ENCODE assay signal across 15 cellular contexts in genomic region chr16:67565470-67566100, GRCh38. TPM values are rescaled to one million over a fixed set of nuclear protein-coding genes. Genes with fewer than 3 reads are reported as not detected.
A peak's percentile ranks its signal among the peaks of the same experiment; 100 is the strongest.
DNase-seq lines count a peak whose midpoint lies in the region; ATAC-seq and TF ChIP-seq lines count a peak whose summit lies in the region.
"Had no signal": no experiment of that assay in that cellular context is flagged by ENCODE, and none has a peak within 500 bp of the region (broad histone marks: within the 10 kb centered on the region; RNA-seq: fewer than 3 reads in every experiment).

No MANE protein-coding gene starts in this region.

- H4K20me1 ChIP-seq in Karpas-422 (ENCODE audit: insufficient read depth, low read depth, low read length), result peaks cover 29% of the 10 kb centered on the region; the same call in 1 of the 2 replicates

- peaks cover 85% of the 10 kb centered on the region for H3K79me2 ChIP-seq in Karpas-422 (ENCODE audit: low read length)

- no peaks in the 10 kb centered on the region for H3K27me3 ChIP-seq in Karpas-422 (ENCODE audit: low read length)
- no peaks in the 10 kb centered on the region for H3K27me3 ChIP-seq in sigmoid colon
- H3K27me3 ChIP-seq: SJSA1 had no signal

- CTCF ChIA-PET in activated CD8-positive, alpha-beta T cell treated with anti-CD3 and anti-CD28 coated beads for 36 hours (lab: Charles Lee), result interaction anchor here (1.7 to 4.3 kb wide), 2 partner anchors 18 to 48 kb away, joined by 4 to 26 read pairs; no protein-coding TSS in a partner anchor

- H3K4me1 ChIP-seq in Karpas-422 (ENCODE audit: low read length), result peaks cover 47% of the 10 kb centered on the region
- peaks cover 0 to 34% (median 24%) of the 10 kb centered on the region in 4 donors for H3K4me1 ChIP-seq in sigmoid colon

- H3K4me3 Mint-ChIP-seq in activated CD8-positive, alpha-beta T cell treated with anti-CD3 and anti-CD28 coated beads for 36 hours, result no peak overlapping the region
- H3K4me3 Mint-ChIP-seq in natural killer cell, result no peak overlapping the region

- no peak for TF ChIP-seq POLR2A in sigmoid colon (IDR thresholded peaks at IDR 0.05)

- peaks cover 7% of the 10 kb centered on the region for H3K36me3 Mint-ChIP-seq in activated CD8-positive, alpha-beta T cell treated with anti-CD3 and anti-CD28 coated beads for 36 hours (ENCODE audit: low read depth)
- H3K36me3 Mint-ChIP-seq in natural killer cell, result no peaks in the 10 kb centered on the region

- H3K4me2 ChIP-seq in Karpas-422 (ENCODE audit: low read depth, low read length, poor library complexity, severe bottlenecking), result peak overlapping the region; percentile 93

- 0 out of 2 replicates have a peak overlapping the region, but pooled peaks have one; percentile 83 for H3K9ac ChIP-seq in Karpas-422 (ENCODE audit: low read length)

- H3K36me3 ChIP-seq in Karpas-422 (ENCODE audit: insufficient read depth, low read length) (no peaks in the 10 kb centered on the region), sigmoid colon (no peaks in the 10 kb centered on the region)

- intact Hi-C loops in activated CD8-positive, alpha-beta T cell treated with anti-CD3 and anti-CD28 coated beads for 36 hours (cut with micrococcal nuclease), result no loop called here
- intact Hi-C loops in sigmoid colon (cut with DNase I) (no loop called here), natural killer cell (cut with micrococcal nuclease) (loop anchor here (10.0 kb wide), 1 partner anchor 749 kb away; the partner anchor contains the start of genes PRMT7 and SLC7A6OS)

- TF ChIP-seq EP300 in sigmoid colon (IDR thresholded peaks at IDR 0.05), result no peak

- H3K4me1 Mint-ChIP-seq in activated CD8-positive, alpha-beta T cell treated with anti-CD3 and anti-CD28 coated beads for 36 hours (ENCODE audit: low read depth), result peaks cover 41% of the 10 kb centered on the region
- peaks cover 35 to 36% of the 10 kb centered on the region in 2 donors for H3K4me1 Mint-ChIP-seq in natural killer cell

- H3K4me3 ChIP-seq in Karpas-422 (ENCODE audit: low read length) (peak overlapping the region; percentile 71; the same call in 1 of the 2 replicates), sigmoid colon (no peak overlapping the region)
- H3K4me3 ChIP-seq: SJSA1 had no signal

- no peaks in the 10 kb centered on the region for H3K27me3 Mint-ChIP-seq in activated CD8-positive, alpha-beta T cell treated with anti-CD3 and anti-CD28 coated beads for 36 hours
- H3K27me3 Mint-ChIP-seq in natural killer cell (ENCODE audit: low read depth in 2 of 2), result no peaks in the 10 kb centered on the region

- no peak for TF ChIP-seq CTCF in activated CD8-positive, alpha-beta T cell treated with anti-CD3 and anti-CD28 coated beads for 36 hours (IDR thresholded peaks at IDR 0.05)
- no peak for TF ChIP-seq CTCF in sigmoid colon (IDR thresholded peaks at IDR 0.05)
- TF ChIP-seq CTCF in natural killer cell (IDR thresholded peaks at IDR 0.05), result no peak

- H3K27ac ChIP-seq in Karpas-422 (ENCODE audit: low read length) (peak overlapping the region; percentile 87), sigmoid colon (no peak overlapping the region)
- H3K27ac ChIP-seq: SJSA1 had no signal

- H3K27ac Mint-ChIP-seq in activated CD8-positive, alpha-beta T cell treated with anti-CD3 and anti-CD28 coated beads for 36 hours, result peak overlapping the region; percentile 49
- no peak overlapping the region for H3K27ac Mint-ChIP-seq in natural killer cell

- H3K9me3 ChIP-seq in Karpas-422 (ENCODE audit: low read length), result no peaks in the 10 kb centered on the region
- no peaks in the 10 kb centered on the region for H3K9me3 ChIP-seq in sigmoid colon
- H3K9me3 ChIP-seq: SJSA1 had no signal

- no peaks in the 10 kb centered on the region for H3K9me3 Mint-ChIP-seq in activated CD8-positive, alpha-beta T cell treated with anti-CD3 and anti-CD28 coated beads for 36 hours
- H3K9me3 Mint-ChIP-seq in natural killer cell, result no peaks in the 10 kb centered on the region
- H3K9me3 Mint-ChIP-seq: HFFc6 had no signal

- H3K9me2 ChIP-seq in Karpas-422 (replicated peaks; ENCODE audit: insufficient read depth, low read length), result no peaks in the 10 kb centered on the region

- H2AFZ ChIP-seq in Karpas-422 (ENCODE audit: low read length), result no peak overlapping the region

- ATAC-seq in activated CD8-positive, alpha-beta T cell treated with anti-CD3 and anti-CD28 coated beads for 36 hours, result no peak
- ATAC-seq in natural killer cell, result no peak

- DNase-seq in activated effector memory CD4-positive, alpha-beta T cell treated with anti-CD3 and anti-CD28 coated beads, Interleukin-2, amount 50 U/mL, for 16 hours, result peak; percentile 45
- no peak for DNase-seq in activated effector memory CD4-positive, alpha-beta T cell treated with Interleukin-2 at 50 U/mL for 16 hours
- DNase-seq in Karpas-422, result peak; percentile 92
- DNase-seq in activated CD8-positive, alpha-beta T cell treated with anti-CD3 and anti-CD28 coated beads for 36 hours, result no peak
- DNase-seq in sigmoid colon, result peak; percentile 10
- no peak for DNase-seq in natural killer cell
- no peak for DNase-seq in DMS114 treated with DMSO at 0.1 percent for 48 hours (lab: John Stamatoyannopoulos, UW; ENCODE audit: unreplicated experiment)
- no peak for DNase-seq in NCI-H1694 (lab: John Stamatoyannopoulos, UW)
- DNase-seq: activated CD8-positive, alpha-beta memory T cell treated with anti-CD3 and anti-CD28 coated beads, Interleukin-2, amount 50 U/mL, for 4 hours; amniotic stem cell; DMS153; foreskin melanocyte; HFFc6; mesenchymal stem cell had no signal

- WGBS in sigmoid colon, 2 donors, result 86 to 90% methylated on average over 8 of the region's 8 CpGs

- POLR2A ChIA-PET in activated CD8-positive, alpha-beta T cell treated with anti-CD3 and anti-CD28 coated beads for 36 hours (lab: Charles Lee), result interaction anchor here (1.6 kb wide), 1 partner anchor 20 kb away, joined by 3 read pairs; no protein-coding TSS in a partner anchor

RNA-seq across cellular contexts. Expression of gene CTCF, which starts 3.3 kb away (rescaled TPM):
- 29.5 and 36.0 TPM in 2 replicates for total RNA-seq in Karpas-422 (2014; rRNA removed; shearing (Covaris generic); ENCODE audit: low replicate concordance)
- total RNA-seq in activated CD8-positive, alpha-beta T cell treated with anti-CD3 and anti-CD28 coated beads for 36 hours, result 10 to 100 TPM; 47.4 to 50.6 TPM
- total RNA-seq in sigmoid colon, result 10 to 100 TPM; 29.2 to 45.7 (median 35.8) TPM
- 10 to 100 TPM; 25.8 to 28.8 (median 27.5) TPM for polyA plus RNA-seq in sigmoid colon
- 10 to 100 TPM; 61.4 to 76.7 (median 63.6) TPM for total RNA-seq in natural killer cell

RNA-seq across cellular contexts. Expression of gene RIPOR1, which starts 37.0 kb away (rescaled TPM):
- 1.3 and 2.9 TPM in 2 replicates for total RNA-seq in Karpas-422 (2014; rRNA removed; shearing (Covaris generic); ENCODE audit: low replicate concordance)
- total RNA-seq in activated CD8-positive, alpha-beta T cell treated with anti-CD3 and anti-CD28 coated beads for 36 hours, result 10 to 100 TPM; 15.7 to 20.0 TPM
- total RNA-seq in sigmoid colon (10 to 100 TPM; 23.9 to 60.9 (median 35.2) TPM), natural killer cell (100 to 1,000 TPM in 1 of 3 donors, 10 to 100 TPM in 2; 68.2 to 118 (median 74.8) TPM)
- polyA plus RNA-seq in sigmoid colon, result 10 to 100 TPM; 10.2 to 26.7 (median 11.8) TPM

Comparison
In these comparisons a context has a peak if more than half of its experiments do, and no peak if none do; other contexts are left out.
1. DNase-seq: peak in activated effector memory CD4-positive, alpha-beta T cell treated with anti-CD3 and anti-CD28 coated beads, Interleukin-2, amount 50 U/mL, for 16 hours (single experiment), Karpas-422 (single experiment) and sigmoid colon (single experiment); none in activated effector memory CD4-positive, alpha-beta T cell treated with Interleukin-2 at 50 U/mL for 16 hours (single experiment), activated CD8-positive, alpha-beta T cell treated with anti-CD3 and anti-CD28 coated beads for 36 hours (single experiment), natural killer cell (single experiment), DMS114 treated with DMSO at 0.1 percent for 48 hours (single experiment) and NCI-H1694 (single experiment).